Comparison of ENCODE assay signal across 22 cellular contexts in genomic region chrX:43677993-43678392, GRCh38. TPM values are rescaled to one million over a fixed set of nuclear protein-coding genes. Genes with fewer than 3 reads are reported as not detected.
"Had no signal": no experiment of that assay in that cellular context is flagged by ENCODE, and none has a peak within 500 bp of the region (broad histone marks: within the 10 kb centered on the region; RNA-seq: fewer than 3 reads in every experiment).

No MANE protein-coding gene starts in this region.

- H3K9me3 Mint-ChIP-seq: activated CD4-positive, alpha-beta T cell treated with anti-CD3 and anti-CD28 coated beads, Interleukin-2, amount 10 ng/mL, durations not matched to agents 7 days and 5 days; activated CD8-positive, alpha-beta T cell treated with anti-CD3 and anti-CD28 coated beads for 36 hours; activated naive CD4-positive, alpha-beta T cell treated with anti-CD3 and anti-CD28 coated beads, Interleukin-2, amount 50 U/mL, for 24 hours; activated T-helper 1 cell treated with anti-CD3 and anti-CD28 coated beads, Interleukin-12 subunit alpha, Interleukin-12 subunit beta, Interleukin-2, Interleukin-4 antibody, amounts not matched to agents 30 ng/mL and 10 ng/mL and 1 ng/mL, durations not matched to agents 14 hours and 24 hours and 36 hours; dendritic cell treated with granulocyte-macrophage colony-stimulating factor and Interleukin-4, amounts not matched to agents 40 ng/mL and 50 ng/mL, for 4 days; immature natural killer cell; naive thymus-derived CD4-positive, alpha-beta T cell had no signal

- H3K4me1 ChIP-seq: testis had no signal

- H3K27ac Mint-ChIP-seq: activated CD4-positive, alpha-beta T cell treated with anti-CD3 and anti-CD28 coated beads, Interleukin-2, amount 10 ng/mL, durations not matched to agents 7 days and 5 days; activated CD8-positive, alpha-beta memory T cell treated with anti-CD3 and anti-CD28 coated beads, Interleukin-2, amount 10 ng/mL, durations not matched to agents 7 days and 5 days; activated CD8-positive, alpha-beta T cell treated with anti-CD3 and anti-CD28 coated beads for 36 hours; activated naive CD4-positive, alpha-beta T cell treated with anti-CD3 and anti-CD28 coated beads, Interleukin-2, amount 50 U/mL, for 24 hours; activated T-helper 1 cell treated with anti-CD3 and anti-CD28 coated beads, Interleukin-12 subunit alpha, Interleukin-12 subunit beta, Interleukin-2, Interleukin-4 antibody, amounts not matched to agents 30 ng/mL and 10 ng/mL and 1 ng/mL, durations not matched to agents 14 hours and 24 hours and 36 hours; dendritic cell treated with granulocyte-macrophage colony-stimulating factor and Interleukin-4, amounts not matched to agents 40 ng/mL and 50 ng/mL, for 4 days; immature natural killer cell; naive thymus-derived CD4-positive, alpha-beta T cell had no signal

- H3K4me1 Mint-ChIP-seq: activated CD4-positive, alpha-beta T cell treated with anti-CD3 and anti-CD28 coated beads, Interleukin-2, amount 10 ng/mL, durations not matched to agents 7 days and 5 days; activated CD8-positive, alpha-beta memory T cell treated with anti-CD3 and anti-CD28 coated beads, Interleukin-2, amount 10 ng/mL, durations not matched to agents 7 days and 5 days; activated naive CD4-positive, alpha-beta T cell treated with anti-CD3 and anti-CD28 coated beads, Interleukin-2, amount 50 U/mL, for 24 hours; immature natural killer cell; naive thymus-derived CD4-positive, alpha-beta T cell had no signal

- H3K36me3 Mint-ChIP-seq: activated CD8-positive, alpha-beta memory T cell treated with anti-CD3 and anti-CD28 coated beads, Interleukin-2, amount 10 ng/mL, durations not matched to agents 7 days and 5 days; activated naive CD4-positive, alpha-beta T cell treated with anti-CD3 and anti-CD28 coated beads, Interleukin-2, amount 50 U/mL, for 24 hours; brain; immature natural killer cell; naive thymus-derived CD4-positive, alpha-beta T cell had no signal

- H3K36me3 ChIP-seq: upper lobe of right lung, WERI-Rb-1 had no signal

- H3K9me3 ChIP-seq: testis, upper lobe of right lung had no signal

- H3K4me3 Mint-ChIP-seq: activated CD4-positive, alpha-beta T cell treated with anti-CD3 and anti-CD28 coated beads, Interleukin-2, amount 10 ng/mL, durations not matched to agents 7 days and 5 days; activated CD8-positive, alpha-beta memory T cell treated with anti-CD3 and anti-CD28 coated beads, Interleukin-2, amount 10 ng/mL, durations not matched to agents 7 days and 5 days; activated CD8-positive, alpha-beta T cell treated with anti-CD3 and anti-CD28 coated beads for 36 hours; activated naive CD4-positive, alpha-beta T cell treated with anti-CD3 and anti-CD28 coated beads, Interleukin-2, amount 50 U/mL, for 24 hours; activated T-helper 1 cell treated with anti-CD3 and anti-CD28 coated beads, Interleukin-12 subunit alpha, Interleukin-12 subunit beta, Interleukin-2, Interleukin-4 antibody, amounts not matched to agents 30 ng/mL and 10 ng/mL and 1 ng/mL, durations not matched to agents 14 hours and 24 hours and 36 hours; dendritic cell treated with granulocyte-macrophage colony-stimulating factor and Interleukin-4, amounts not matched to agents 40 ng/mL and 50 ng/mL, for 4 days; immature natural killer cell; naive thymus-derived CD4-positive, alpha-beta T cell; neural crest cell had no signal

- H3K27me3 ChIP-seq: testis, upper lobe of right lung had no signal

- DNase-seq: activated CD4-positive, alpha-beta T cell treated with anti-CD3 and anti-CD28 coated beads, Interleukin-2, amount 10 ng/mL, durations not matched to agents 7 days and 5 days; activated CD4-positive, CD25-positive, alpha-beta regulatory T cell treated with anti-CD3 and anti-CD28 coated beads, Interleukin-2, amount 50 U/mL, for 72 hours; activated CD8-positive, alpha-beta memory T cell treated with anti-CD3 and anti-CD28 coated beads, Interleukin-2, amount 10 ng/mL, durations not matched to agents 7 days and 5 days; activated CD8-positive, alpha-beta T cell treated with anti-CD3 and anti-CD28 coated beads for 36 hours; activated gamma-delta T cell; activated T-cell treated with anti-CD3 and anti-CD28 coated beads for 4 hours; anterior cingulate cortex; effector CD4-positive, alpha-beta T cell; foreskin fibroblast; naive thymus-derived CD4-positive, alpha-beta T cell; occipital lobe; stimulated activated CD4-positive, alpha-beta T cell treated with anti-CD3 and anti-CD28 coated beads, Interleukin-1b, Interleukin-23, amount 100 ng/mL, for 48 hours; testis; upper lobe of right lung; WERI-Rb-1 had no signal

- H3K27ac ChIP-seq: testis, upper lobe of right lung, WERI-Rb-1 had no signal

- H3K4me3 ChIP-seq: testis, upper lobe of right lung had no signal

- H3K27me3 Mint-ChIP-seq: activated CD4-positive, alpha-beta T cell treated with anti-CD3 and anti-CD28 coated beads, Interleukin-2, amount 10 ng/mL, durations not matched to agents 7 days and 5 days; activated CD8-positive, alpha-beta memory T cell treated with anti-CD3 and anti-CD28 coated beads, Interleukin-2, amount 10 ng/mL, durations not matched to agents 7 days and 5 days; activated CD8-positive, alpha-beta T cell treated with anti-CD3 and anti-CD28 coated beads for 36 hours; activated naive CD4-positive, alpha-beta T cell treated with anti-CD3 and anti-CD28 coated beads, Interleukin-2, amount 50 U/mL, for 24 hours; dendritic cell treated with granulocyte-macrophage colony-stimulating factor and Interleukin-4, amounts not matched to agents 40 ng/mL and 50 ng/mL, for 4 days had no signal

- ATAC-seq: activated CD8-positive, alpha-beta memory T cell treated with anti-CD3 and anti-CD28 coated beads, Interleukin-2, amount 10 ng/mL, durations not matched to agents 7 days and 5 days; activated CD8-positive, alpha-beta T cell treated with anti-CD3 and anti-CD28 coated beads for 36 hours; SK-N-SH treated with all-trans-retinoic acid at 6 μM for 48 hours; upper lobe of right lung had no signal

RNA-seq across cellular contexts. Expression of gene MAOA, which starts 21.9 kb away (rescaled TPM):
- polyA plus RNA-seq: immature natural killer cell had no signal
